19 cellular contexts compared by ENCODE assay signal in genomic region chr19:40254714-40255418, GRCh38. TPM values are rescaled to one million over a fixed set of nuclear protein-coding genes. Genes with fewer than 3 reads are reported as not detected.
"Had no signal": no experiment of that assay in that cellular context is flagged by ENCODE, and none has a peak within 500 bp of the region (broad histone marks: within the 10 kb centered on the region; RNA-seq: fewer than 3 reads in every experiment).

No MANE protein-coding gene starts in this region.

- H3K9me3 ChIP-seq: breast epithelium, mucosa of descending colon, upper lobe of left lung had no signal

- H3K27ac Mint-ChIP-seq: activated CD8-positive, alpha-beta memory T cell treated with anti-CD3 and anti-CD28 coated beads, Interleukin-2, amount 10 ng/mL, durations not matched to agents 7 days and 5 days; activated naive CD8-positive, alpha-beta T cell treated with anti-CD3 and anti-CD28 coated beads, Interleukin-2, amount 10 ng/mL, durations not matched to agents 7 days and 5 days; T-helper 1 cell treated with Interleukin-12 subunit alpha and Interleukin-12 subunit beta and Interleukin-4 antibody, amounts not matched to agents 30 μg/mL and 1 μg/mL, for 36 hours had no signal

- H3K9me3 Mint-ChIP-seq: activated naive CD8-positive, alpha-beta T cell treated with anti-CD3 and anti-CD28 coated beads, Interleukin-2, amount 10 ng/mL, durations not matched to agents 7 days and 5 days; activated T-cell treated with anti-CD3 and anti-CD28 coated beads, Interleukin-2, amount 50 U/mL, for 4 hours; naive thymus-derived CD8-positive, alpha-beta T cell; T-helper 1 cell treated with Interleukin-12 subunit alpha and Interleukin-12 subunit beta and Interleukin-4 antibody, amounts not matched to agents 30 μg/mL and 1 μg/mL, for 36 hours had no signal

- H3K4me1 ChIP-seq: upper lobe of left lung had no signal

- H3K27me3 ChIP-seq: breast epithelium, upper lobe of left lung had no signal

- H3K36me3 ChIP-seq: breast epithelium had no signal

- DNase-seq: activated CD4-positive, alpha-beta T cell treated with anti-CD3 and anti-CD28 coated beads, Interleukin-2, amount 50 U/mL, for 48 hours; activated CD4-positive, CD25-positive, alpha-beta regulatory T cell; activated CD8-positive, alpha-beta memory T cell treated with anti-CD3 and anti-CD28 coated beads, Interleukin-2, amount 10 ng/mL, durations not matched to agents 7 days and 5 days; activated effector memory CD4-positive, alpha-beta T cell treated with anti-CD3 and anti-CD28 coated beads, Interleukin-2, amount 50 U/mL, for 16 hours; activated naive CD8-positive, alpha-beta T cell treated with anti-CD3 and anti-CD28 coated beads, Interleukin-2, amount 10 ng/mL, durations not matched to agents 7 days and 5 days; activated T-cell treated with anti-CD3 and anti-CD28 coated beads, Interleukin-2, amount 50 U/mL, for 4 hours; aorta; mucosa of descending colon; naive thymus-derived CD8-positive, alpha-beta T cell had no signal

- H3K4me3 Mint-ChIP-seq: activated CD8-positive, alpha-beta memory T cell treated with anti-CD3 and anti-CD28 coated beads, Interleukin-2, amount 10 ng/mL, durations not matched to agents 7 days and 5 days; activated naive CD8-positive, alpha-beta T cell treated with anti-CD3 and anti-CD28 coated beads, Interleukin-2, amount 10 ng/mL, durations not matched to agents 7 days and 5 days; activated T-cell treated with anti-CD3 and anti-CD28 coated beads, Interleukin-2, amount 50 U/mL, for 4 hours; T-helper 1 cell treated with Interleukin-12 subunit alpha and Interleukin-12 subunit beta and Interleukin-4 antibody, amounts not matched to agents 30 μg/mL and 1 μg/mL, for 36 hours had no signal

- FAIRE-seq: endometrium had no signal

- H3K4me3 ChIP-seq: breast epithelium, mucosa of descending colon, upper lobe of left lung had no signal

- ATAC-seq: activated CD8-positive, alpha-beta memory T cell treated with anti-CD3 and anti-CD28 coated beads, Interleukin-2, amount 10 ng/mL, durations not matched to agents 7 days and 5 days; activated T-cell treated with anti-CD3 and anti-CD28 coated beads, Interleukin-2, amount 50 U/mL, for 4 hours; esophagus mucosa; mucosa of descending colon; naive thymus-derived CD8-positive, alpha-beta T cell had no signal

- H3K27me3 Mint-ChIP-seq: activated CD8-positive, alpha-beta memory T cell treated with anti-CD3 and anti-CD28 coated beads, Interleukin-2, amount 10 ng/mL, durations not matched to agents 7 days and 5 days; activated naive CD8-positive, alpha-beta T cell treated with anti-CD3 and anti-CD28 coated beads, Interleukin-2, amount 10 ng/mL, durations not matched to agents 7 days and 5 days; naive thymus-derived CD8-positive, alpha-beta T cell had no signal

- H3K27ac ChIP-seq: breast epithelium, upper lobe of left lung had no signal

RNA-seq across cellular contexts. Expression of gene CCNP, which starts 28.4 kb away (rescaled TPM):
- total RNA-seq: dermis microvascular lymphatic vessel endothelial cell, esophagus mucosa, skeletal muscle tissue had no signal

RNA-seq across cellular contexts. Expression of gene TTC9B, which starts 36.7 kb away (rescaled TPM):
- total RNA-seq: activated CD8-positive, alpha-beta memory T cell treated with anti-CD3 and anti-CD28 coated beads, Interleukin-2, amount 10 ng/mL, durations not matched to agents 7 days and 5 days; activated naive CD8-positive, alpha-beta T cell treated with anti-CD3 and anti-CD28 coated beads, Interleukin-2, amount 10 ng/mL, durations not matched to agents 7 days and 5 days; activated T-cell treated with anti-CD3 and anti-CD28 coated beads, Interleukin-2, amount 50 U/mL, for 4 hours; aorta; chondrocyte; dermis microvascular lymphatic vessel endothelial cell; esophagus mucosa; naive thymus-derived CD8-positive, alpha-beta T cell; osteocyte; renal cortical epithelial cell; skeletal muscle tissue; upper lobe of left lung had no signal
- polyA plus RNA-seq: naive thymus-derived CD8-positive, alpha-beta T cell had no signal
